In genomic region chr3:196263819-196264218, GRCh38 we compare ENCODE assay signal across 1 cellular context.
A peak's percentile ranks its signal among the peaks of the same experiment; 100 is the strongest.
TF ChIP-seq lines count a peak whose summit lies in the region.

No MANE protein-coding gene starts in this region.

TF ChIP-seq in HEK293, 187 proteins besides CTCF, POLR2A, EP300 and RAD21 (continued from another document):
- no peak for TF ChIP-seq ZNF280C (tag by site-specific recombination; IDR thresholded peaks at IDR 0.05)
- no peak for TF ChIP-seq ZBTB17 (tag by site-specific recombination; IDR thresholded peaks at IDR 0.05)
- TF ChIP-seq ZNF561 (tag by site-specific recombination; IDR thresholded peaks at IDR 0.05; ENCODE audit: borderline replicate concordance): no peak
- TF ChIP-seq ZNF747 (tag by site-specific recombination; IDR thresholded peaks at IDR 0.05): no peak
- no peak for TF ChIP-seq REPIN1 (tag by site-specific recombination; IDR thresholded peaks at IDR 0.05; ENCODE audit: low read depth)
- no peak for TF ChIP-seq ZBTB1 (tag by site-specific recombination; IDR thresholded peaks at IDR 0.05)
- no peak for TF ChIP-seq GFI1B (tag by site-specific recombination; IDR thresholded peaks at IDR 0.05)
- TF ChIP-seq KLF9 (tag by site-specific recombination; IDR thresholded peaks at IDR 0.05; ENCODE audit: low read depth): no peak
- TF ChIP-seq ZBTB20 (tag by site-specific recombination; IDR thresholded peaks at IDR 0.05): no peak
- TF ChIP-seq ZNF398 (tag by site-specific recombination; IDR thresholded peaks at IDR 0.05): no peak
- no peak for TF ChIP-seq ZNF202 (tag by site-specific recombination; IDR thresholded peaks at IDR 0.05; ENCODE audit: borderline replicate concordance)
- no peak for TF ChIP-seq ZNF623 (tag by site-specific recombination; IDR thresholded peaks at IDR 0.05)
- no peak for TF ChIP-seq ZNF776 (tag by site-specific recombination; IDR thresholded peaks at IDR 0.05; ENCODE audit: borderline replicate concordance)
- no peak for TF ChIP-seq ZNF19 (tag by site-specific recombination; IDR thresholded peaks at IDR 0.05; ENCODE audit: low read depth)
- TF ChIP-seq ZNF777 (tag by site-specific recombination; IDR thresholded peaks at IDR 0.05; ENCODE audit: borderline replicate concordance): no peak
- no peak for TF ChIP-seq ZNF677 (tag by site-specific recombination; IDR thresholded peaks at IDR 0.05)
- no peak for TF ChIP-seq ZNF404 (tag by site-specific recombination; IDR thresholded peaks at IDR 0.05)
- no peak for TF ChIP-seq ZSCAN23 (tag by site-specific recombination; IDR thresholded peaks at IDR 0.05)
- TF ChIP-seq ZNF621 (tag by site-specific recombination; IDR thresholded peaks at IDR 0.05): no peak
- TF ChIP-seq, protein P1, sequence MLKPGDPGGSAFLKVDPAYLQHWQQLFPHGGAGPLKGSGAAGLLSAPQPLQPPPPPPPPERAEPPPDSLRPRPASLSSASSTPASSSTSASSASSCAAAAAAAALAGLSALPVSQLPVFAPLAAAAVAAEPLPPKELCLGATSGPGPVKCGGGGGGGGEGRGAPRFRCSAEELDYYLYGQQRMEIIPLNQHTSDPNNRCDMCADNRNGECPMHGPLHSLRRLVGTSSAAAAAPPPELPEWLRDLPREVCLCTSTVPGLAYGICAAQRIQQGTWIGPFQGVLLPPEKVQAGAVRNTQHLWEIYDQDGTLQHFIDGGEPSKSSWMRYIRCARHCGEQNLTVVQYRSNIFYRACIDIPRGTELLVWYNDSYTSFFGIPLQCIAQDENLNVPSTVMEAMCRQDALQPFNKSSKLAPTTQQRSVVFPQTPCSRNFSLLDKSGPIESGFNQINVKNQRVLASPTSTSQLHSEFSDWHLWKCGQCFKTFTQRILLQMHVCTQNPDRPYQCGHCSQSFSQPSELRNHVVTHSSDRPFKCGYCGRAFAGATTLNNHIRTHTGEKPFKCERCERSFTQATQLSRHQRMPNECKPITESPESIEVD (tag by site-specific recombination; IDR thresholded peaks at IDR 0.05): peak; percentile 66
- TF ChIP-seq ZNF324 (tag by site-specific recombination; IDR thresholded peaks at IDR 0.05): no peak
- no peak for TF ChIP-seq ZNF140 (tag by site-specific recombination; IDR thresholded peaks at IDR 0.05)
- TF ChIP-seq ZNF514 (tag by site-specific recombination; IDR thresholded peaks at IDR 0.05): no peak
- TF ChIP-seq ZFP3 (tag by site-specific recombination; IDR thresholded peaks at IDR 0.05; ENCODE audit: low read depth): no peak
- no peak for TF ChIP-seq ZSCAN16 (tag by site-specific recombination; IDR thresholded peaks at IDR 0.05)
- no peak for TF ChIP-seq BCL11B (tag by site-specific recombination; IDR thresholded peaks at IDR 0.05; ENCODE audit: low read depth)
- peak; percentile 46; the same call in 1 of the 2 replicates for TF ChIP-seq ATF2 (tag by site-specific recombination; IDR thresholded peaks at IDR 0.05; ENCODE audit: low read depth)
- TF ChIP-seq ZNF521 (tag by site-specific recombination; IDR thresholded peaks at IDR 0.05): no peak
- TF ChIP-seq, protein P2, sequence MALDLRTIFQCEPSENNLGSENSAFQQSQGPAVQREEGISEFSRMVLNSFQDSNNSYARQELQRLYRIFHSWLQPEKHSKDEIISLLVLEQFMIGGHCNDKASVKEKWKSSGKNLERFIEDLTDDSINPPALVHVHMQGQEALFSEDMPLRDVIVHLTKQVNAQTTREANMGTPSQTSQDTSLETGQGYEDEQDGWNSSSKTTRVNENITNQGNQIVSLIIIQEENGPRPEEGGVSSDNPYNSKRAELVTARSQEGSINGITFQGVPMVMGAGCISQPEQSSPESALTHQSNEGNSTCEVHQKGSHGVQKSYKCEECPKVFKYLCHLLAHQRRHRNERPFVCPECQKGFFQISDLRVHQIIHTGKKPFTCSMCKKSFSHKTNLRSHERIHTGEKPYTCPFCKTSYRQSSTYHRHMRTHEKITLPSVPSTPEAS (tag by site-specific recombination; IDR thresholded peaks at IDR 0.05): no peak
- TF ChIP-seq MEIS1 (CRISPR knock-in tag; IDR thresholded peaks at IDR 0.05; ENCODE audit: borderline replicate concordance): no peak
- TF ChIP-seq ZXDB (tag by site-specific recombination; IDR thresholded peaks at IDR 0.05): no peak
- TF ChIP-seq, protein P3, sequence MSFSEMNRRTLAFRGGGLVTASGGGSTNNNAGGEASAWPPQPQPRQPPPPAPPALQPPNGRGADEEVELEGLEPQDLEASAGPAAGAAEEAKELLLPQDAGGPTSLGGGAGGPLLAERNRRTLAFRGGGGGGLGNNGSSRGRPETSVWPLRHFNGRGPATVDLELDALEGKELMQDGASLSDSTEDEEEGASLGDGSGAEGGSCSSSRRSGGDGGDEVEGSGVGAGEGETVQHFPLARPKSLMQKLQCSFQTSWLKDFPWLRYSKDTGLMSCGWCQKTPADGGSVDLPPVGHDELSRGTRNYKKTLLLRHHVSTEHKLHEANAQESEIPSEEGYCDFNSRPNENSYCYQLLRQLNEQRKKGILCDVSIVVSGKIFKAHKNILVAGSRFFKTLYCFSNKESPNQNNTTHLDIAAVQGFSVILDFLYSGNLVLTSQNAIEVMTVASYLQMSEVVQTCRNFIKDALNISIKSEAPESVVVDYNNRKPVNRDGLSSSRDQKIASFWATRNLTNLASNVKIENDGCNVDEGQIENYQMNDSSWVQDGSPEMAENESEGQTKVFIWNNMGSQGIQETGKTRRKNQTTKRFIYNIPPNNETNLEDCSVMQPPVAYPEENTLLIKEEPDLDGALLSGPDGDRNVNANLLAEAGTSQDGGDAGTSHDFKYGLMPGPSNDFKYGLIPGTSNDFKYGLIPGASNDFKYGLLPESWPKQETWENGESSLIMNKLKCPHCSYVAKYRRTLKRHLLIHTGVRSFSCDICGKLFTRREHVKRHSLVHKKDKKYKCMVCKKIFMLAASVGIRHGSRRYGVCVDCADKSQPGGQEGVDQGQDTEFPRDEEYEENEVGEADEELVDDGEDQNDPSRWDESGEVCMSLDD (tag by site-specific recombination; IDR thresholded peaks at IDR 0.05): no peak
- TF ChIP-seq ZNF266 (tag by site-specific recombination; IDR thresholded peaks at IDR 0.05; ENCODE audit: low read depth): no peak
- TF ChIP-seq ZNF629 (tag by site-specific recombination; IDR thresholded peaks at IDR 0.05): peak; percentile 54; the same call in 1 of the 2 replicates
- no peak for TF ChIP-seq ZNF2 (tag by site-specific recombination; IDR thresholded peaks at IDR 0.05)
- no peak for TF ChIP-seq ZNF600 (tag by site-specific recombination; IDR thresholded peaks at IDR 0.05)
- no peak for TF ChIP-seq ZNF112 (tag by site-specific recombination; IDR thresholded peaks at IDR 0.05)
- TF ChIP-seq HOXC10 (CRISPR knock-in tag; IDR thresholded peaks at IDR 0.05): no peak
- no peak for TF ChIP-seq ZNF174 (tag by site-specific recombination; IDR thresholded peaks at IDR 0.05)
- no peak for TF ChIP-seq ZNF549 (tag by site-specific recombination; IDR thresholded peaks at IDR 0.05)
- no peak for TF ChIP-seq YY1 (tag by site-specific recombination; IDR thresholded peaks at IDR 0.05)
- peak; percentile 55 for TF ChIP-seq ZNF366 (tag by site-specific recombination; conservative IDR thresholded peaks at IDR 0.05)
- peak; percentile 10; the same call in 1 of the 2 replicates for TF ChIP-seq HIC1 (tag by site-specific recombination; IDR thresholded peaks at IDR 0.05)
- TF ChIP-seq HOXD13 (CRISPR knock-in tag; IDR thresholded peaks at IDR 0.05; ENCODE audit: borderline replicate concordance): no peak
- no peak for TF ChIP-seq KLF8 (tag by site-specific recombination; IDR thresholded peaks at IDR 0.05)
- no peak for TF ChIP-seq ZNF555 (tag by site-specific recombination; conservative IDR thresholded peaks at IDR 0.05)
- TF ChIP-seq ZEB2 (tag by site-specific recombination; IDR thresholded peaks at IDR 0.05): peak; percentile 27; the same call in 1 of the 2 replicates
- no peak for TF ChIP-seq ZNF354C (tag by site-specific recombination; IDR thresholded peaks at IDR 0.05; ENCODE audit: borderline replicate concordance, low read depth)
- no peak for TF ChIP-seq ZNF133 (tag by site-specific recombination; IDR thresholded peaks at IDR 0.05)
- TF ChIP-seq, protein P4, sequence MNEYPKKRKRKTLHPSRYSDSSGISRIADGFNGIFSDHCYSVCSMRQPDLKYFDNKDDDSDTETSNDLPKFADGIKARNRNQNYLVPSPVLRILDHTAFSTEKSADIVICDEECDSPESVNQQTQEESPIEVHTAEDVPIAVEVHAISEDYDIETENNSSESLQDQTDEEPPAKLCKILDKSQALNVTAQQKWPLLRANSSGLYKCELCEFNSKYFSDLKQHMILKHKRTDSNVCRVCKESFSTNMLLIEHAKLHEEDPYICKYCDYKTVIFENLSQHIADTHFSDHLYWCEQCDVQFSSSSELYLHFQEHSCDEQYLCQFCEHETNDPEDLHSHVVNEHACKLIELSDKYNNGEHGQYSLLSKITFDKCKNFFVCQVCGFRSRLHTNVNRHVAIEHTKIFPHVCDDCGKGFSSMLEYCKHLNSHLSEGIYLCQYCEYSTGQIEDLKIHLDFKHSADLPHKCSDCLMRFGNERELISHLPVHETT (tag by site-specific recombination; IDR thresholded peaks at IDR 0.05): no peak
- no peak for TF ChIP-seq ZNF433 (tag by site-specific recombination; IDR thresholded peaks at IDR 0.05; ENCODE audit: low read depth)
- TF ChIP-seq ZNF223 (tag by site-specific recombination; IDR thresholded peaks at IDR 0.05): no peak
- TF ChIP-seq IKZF3 (tag by site-specific recombination; IDR thresholded peaks at IDR 0.05): 0 out of 2 replicates have a peak, but pooled peaks have one; percentile 22
- TF ChIP-seq, protein P5, sequence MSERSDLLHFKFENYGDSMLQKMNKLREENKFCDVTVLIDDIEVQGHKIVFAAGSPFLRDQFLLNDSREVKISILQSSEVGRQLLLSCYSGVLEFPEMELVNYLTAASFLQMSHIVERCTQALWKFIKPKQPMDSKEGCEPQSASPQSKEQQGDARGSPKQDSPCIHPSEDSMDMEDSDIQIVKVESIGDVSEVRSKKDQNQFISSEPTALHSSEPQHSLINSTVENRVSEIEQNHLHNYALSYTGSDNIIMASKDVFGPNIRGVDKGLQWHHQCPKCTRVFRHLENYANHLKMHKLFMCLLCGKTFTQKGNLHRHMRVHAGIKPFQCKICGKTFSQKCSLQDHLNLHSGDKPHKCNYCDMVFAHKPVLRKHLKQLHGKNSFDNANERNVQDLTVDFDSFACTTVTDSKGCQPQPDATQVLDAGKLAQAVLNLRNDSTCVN (tag by site-specific recombination; optimal IDR thresholded peaks at IDR 0.05): peak; percentile 10
- TF ChIP-seq YY2 (tag by site-specific recombination; IDR thresholded peaks at IDR 0.05): no peak
- no peak for TF ChIP-seq ZNF510 (tag by site-specific recombination; IDR thresholded peaks at IDR 0.05; ENCODE audit: insufficient replicate concordance)
